Comparison of ENCODE assay signal across 10 cellular contexts in genomic region chr3:169145551-169145950, GRCh38.
A peak's percentile ranks its signal among the peaks of the same experiment; 100 is the strongest.
DNase-seq lines count a peak whose midpoint lies in the region; ATAC-seq and TF ChIP-seq lines count a peak whose summit lies in the region.
"Had no signal": no experiment of that assay in that cellular context is flagged by ENCODE, and none has a peak within 500 bp of the region (broad histone marks: within the 10 kb centered on the region; RNA-seq: fewer than 3 reads in every experiment).

No MANE protein-coding gene starts in this region.

- no peak for DNase-seq in AG04450 (ENCODE audit: low read depth, low spot score)
- peak; percentile 13 for DNase-seq in OCI-M1 (lab: John Stamatoyannopoulos, UW)
- DNase-seq in epithelial cell of esophagus (ENCODE audit: low read depth), result no peak
- DNase-seq in neural progenitor cell (ENCODE audit: low spot score), result no peak
- no peak for DNase-seq in activated T-helper 2 cell treated with anti-CD3 and anti-CD28 coated beads, Interferon-gamma antibody, Interleukin-2, Interleukin-4, amounts not matched to agents 10 μg/mL and 5 μg/mL and 100 μg/mL, durations not matched to agents 14 hours and 24 hours and 36 hours (ENCODE audit: low spot score)
- DNase-seq: CD4-positive, CD25-positive, alpha-beta regulatory T cell; NCI-H2081 treated with DMSO at 0.1 percent for 48 hours had no signal

- peak overlapping the region; percentile 89 for H3K4me3 Mint-ChIP-seq in neural progenitor cell
- no peak overlapping the region for H3K4me3 Mint-ChIP-seq in activated T-helper 2 cell treated with anti-CD3 and anti-CD28 coated beads, Interferon-gamma antibody, Interleukin-2, Interleukin-4, amounts not matched to agents 10 μg/mL and 5 μg/mL and 100 μg/mL, durations not matched to agents 14 hours and 24 hours and 36 hours (ENCODE audit: low read depth)

- H3K9me3 Mint-ChIP-seq in neural progenitor cell, result no peaks in the 10 kb centered on the region
- no peaks in the 10 kb centered on the region for H3K9me3 Mint-ChIP-seq in activated T-helper 2 cell treated with anti-CD3 and anti-CD28 coated beads, Interferon-gamma antibody, Interleukin-2, Interleukin-4, amounts not matched to agents 10 μg/mL and 5 μg/mL and 100 μg/mL, durations not matched to agents 14 hours and 24 hours and 36 hours

- CTCF ChIA-PET in AG04450 (lab: Charles Lee), result interaction anchor here (0.7 to 5.9 kb wide), 7 partner anchors 12 to 522 kb away, joined by 3 to 84 read pairs (median 4); no protein-coding TSS in a partner anchor

- no peaks in the 10 kb centered on the region for H3K9me3 ChIP-seq in AG04450 (ENCODE audit: control insufficient read depth, insufficient read depth, low read length)
- no peaks in the 10 kb centered on the region for H3K9me3 ChIP-seq in neural progenitor cell (ENCODE audit: low read depth)

- H3K4me2 ChIP-seq in neural progenitor cell, result peak overlapping the region; percentile 85

- no peak for ATAC-seq in HG02588 (IDR thresholded peaks at IDR 0.05; ENCODE audit: unreplicated experiment)
- no peak for ATAC-seq in GM18498 (IDR thresholded peaks at IDR 0.05; ENCODE audit: unreplicated experiment)
- no peak for ATAC-seq in GM18502 (IDR thresholded peaks at IDR 0.05; ENCODE audit: poor library complexity, unreplicated experiment)

- H3K79me2 ChIP-seq in neural progenitor cell (ENCODE audit: low read depth), result no peaks in the 10 kb centered on the region

- H3K27ac Mint-ChIP-seq in neural progenitor cell, result no peak overlapping the region
- H3K27ac Mint-ChIP-seq in activated T-helper 2 cell treated with anti-CD3 and anti-CD28 coated beads, Interferon-gamma antibody, Interleukin-2, Interleukin-4, amounts not matched to agents 10 μg/mL and 5 μg/mL and 100 μg/mL, durations not matched to agents 14 hours and 24 hours and 36 hours, result no peak overlapping the region
- H3K27ac Mint-ChIP-seq: CD4-positive, CD25-positive, alpha-beta regulatory T cell had no signal

- no peaks in the 10 kb centered on the region for H3K36me3 ChIP-seq in neural progenitor cell

- H3K4me1 Mint-ChIP-seq in neural progenitor cell, result peaks cover 55% of the 10 kb centered on the region
- peaks cover 16% of the 10 kb centered on the region for H3K4me1 Mint-ChIP-seq in activated T-helper 2 cell treated with anti-CD3 and anti-CD28 coated beads, Interferon-gamma antibody, Interleukin-2, Interleukin-4, amounts not matched to agents 10 μg/mL and 5 μg/mL and 100 μg/mL, durations not matched to agents 14 hours and 24 hours and 36 hours (ENCODE audit: low read depth)

- H3F3A ChIP-seq in neural progenitor cell (ENCODE audit: low read depth), result peaks cover 40% of the 10 kb centered on the region

- H3K27me3 Mint-ChIP-seq in neural progenitor cell (ENCODE audit: insufficient read depth, low read depth), result peaks cover 3% of the 10 kb centered on the region
- peaks cover 61% of the 10 kb centered on the region for H3K27me3 Mint-ChIP-seq in activated T-helper 2 cell treated with anti-CD3 and anti-CD28 coated beads, Interferon-gamma antibody, Interleukin-2, Interleukin-4, amounts not matched to agents 10 μg/mL and 5 μg/mL and 100 μg/mL, durations not matched to agents 14 hours and 24 hours and 36 hours (ENCODE audit: low read depth)

- H3K27ac ChIP-seq in AG04450 (ENCODE audit: low read depth, low read length) (no peak overlapping the region), neural progenitor cell (no peak overlapping the region)

- intact Hi-C loops in activated T-helper 2 cell treated with anti-CD3 and anti-CD28 coated beads, Interferon-gamma antibody, Interleukin-2, Interleukin-4, amounts not matched to agents 10 μg/mL and 5 μg/mL and 100 μg/mL, durations not matched to agents 14 hours and 24 hours and 36 hours (cut with micrococcal nuclease), result loop anchor here (10.0 kb wide), 2 partner anchors 209 to 609 kb away; no protein-coding TSS in a partner anchor

- POLR2A ChIA-PET in AG04450 (lab: Yijun Ruan, JAX), result interaction anchor here (0.6 to 1.1 kb wide), 3 partner anchors 12 to 34 kb away, joined by 3 to 4 read pairs (median 3); no protein-coding TSS in a partner anchor

- no peak overlapping the region for H3K9ac ChIP-seq in neural progenitor cell

- no peaks in the 10 kb centered on the region for H3K36me3 Mint-ChIP-seq in neural progenitor cell
- no peaks in the 10 kb centered on the region for H3K36me3 Mint-ChIP-seq in activated T-helper 2 cell treated with anti-CD3 and anti-CD28 coated beads, Interferon-gamma antibody, Interleukin-2, Interleukin-4, amounts not matched to agents 10 μg/mL and 5 μg/mL and 100 μg/mL, durations not matched to agents 14 hours and 24 hours and 36 hours (ENCODE audit: low read depth)
- H3K36me3 Mint-ChIP-seq: CD4-positive, CD25-positive, alpha-beta regulatory T cell had no signal

- peak overlapping the region; percentile 76 for H3K4me3 ChIP-seq in AG04450 (ENCODE audit: low read depth, low read length)
- peak overlapping the region; percentile 81 for H3K4me3 ChIP-seq in epithelial cell of esophagus (ENCODE audit: low read length)
- peak overlapping the region; percentile 48 for H3K4me3 ChIP-seq in neural progenitor cell

- peaks cover 33% of the 10 kb centered on the region for H3K4me1 ChIP-seq in neural progenitor cell

- no peak overlapping the region for H2AFZ ChIP-seq in neural progenitor cell (replicated peaks)

- H3K27me3 ChIP-seq in AG04450 (ENCODE audit: control insufficient read depth, insufficient read depth, low read length), result no peaks in the 10 kb centered on the region
- H3K27me3 ChIP-seq in neural progenitor cell, result peaks cover 75% of the 10 kb centered on the region

- H4K20me1 ChIP-seq in neural progenitor cell (ENCODE audit: low read depth), result peaks cover 16% of the 10 kb centered on the region

- TF ChIP-seq CTCF in AG04450 (IDR thresholded peaks at IDR 0.05; ENCODE audit: low read depth, low read length) (no peak), epithelial cell of esophagus (IDR thresholded peaks at IDR 0.05; ENCODE audit: insufficient read depth, low read depth, low read length, missing control alignments) (no peak), neural progenitor cell (IDR thresholded peaks at IDR 0.05) (no peak)
